20 cellular contexts compared by ENCODE assay signal in the genomic region with DNA sequence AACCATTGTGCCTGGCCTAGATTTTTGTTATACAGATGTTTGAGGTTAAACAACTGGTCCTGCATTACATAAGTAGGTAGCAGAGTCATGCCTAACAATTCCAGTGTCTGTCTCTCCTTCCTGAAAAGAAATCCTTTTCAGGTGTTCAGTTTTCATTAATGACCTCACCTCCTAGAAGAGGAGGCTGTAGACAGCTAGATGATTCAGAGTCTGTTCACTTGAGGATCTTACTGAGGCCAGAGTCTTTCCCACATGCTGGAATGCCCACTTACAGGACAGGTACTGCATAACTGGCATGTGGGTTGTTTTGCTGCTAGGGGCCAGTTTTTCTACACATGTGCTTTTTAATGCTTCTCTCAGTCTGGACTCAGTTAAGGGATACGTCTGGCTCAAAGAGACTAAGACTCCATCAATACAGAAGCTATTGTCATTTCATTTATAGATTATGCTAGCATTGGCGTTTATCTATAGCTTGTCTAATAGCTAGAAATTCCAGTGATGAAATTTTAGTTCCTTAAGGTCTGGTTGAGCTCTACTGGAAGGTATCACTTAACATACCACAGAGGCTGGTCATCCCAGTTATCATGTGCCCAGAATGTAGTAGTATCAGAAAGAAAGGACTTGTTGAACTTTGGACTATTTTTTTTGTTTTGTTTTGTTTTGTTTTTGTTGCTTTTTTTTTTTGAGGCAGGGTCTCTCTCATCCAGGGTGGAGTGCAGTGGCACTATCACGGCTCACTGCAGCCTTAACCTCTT.
DNase-seq lines count a peak whose midpoint lies in the region; ATAC-seq and TF ChIP-seq lines count a peak whose summit lies in the region.
"Had no signal": no experiment of that assay in that cellular context is flagged by ENCODE, and none has a peak within 500 bp of the region (broad histone marks: within the 10 kb centered on the region; RNA-seq: fewer than 3 reads in every experiment).

No MANE protein-coding gene starts in this region.

- H3K4me3 ChIP-seq in epithelial cell of esophagus (ENCODE audit: low read length) (no peak overlapping the region), H7 (ENCODE audit: insufficient read depth, low read depth, low read length) (no peak overlapping the region)
- H3K4me3 ChIP-seq: gastrocnemius medialis, GM23338, ovary had no signal

- ATAC-seq in GM21447 (IDR thresholded peaks at IDR 0.05; ENCODE audit: unreplicated experiment) (no peak), HG02884 (IDR thresholded peaks at IDR 0.05; ENCODE audit: unreplicated experiment) (no peak)
- ATAC-seq: activated naive CD8-positive, alpha-beta T cell treated with anti-CD3 and anti-CD28 coated beads, Interleukin-2, amount 50 U/mL, for 24 hours; activated T-helper 17 cell treated with anti-CD3 and anti-CD28 coated beads, Interleukin-2, amount 50 U/mL, for 72 hours; gastrocnemius medialis; GM23338 had no signal

- DNase-seq in EH (ENCODE audit: low read depth) = peak; percentile 59
- DNase-seq in M059J (ENCODE audit: low read depth) = peak; percentile 67
- peak; percentile 97 for DNase-seq in epithelial cell of esophagus (ENCODE audit: low read depth)
- peak; percentile 52 for DNase-seq in non-pigmented ciliary epithelial cell (ENCODE audit: low read depth)
- DNase-seq in NCI-H82 (lab: John Stamatoyannopoulos, UW) = no peak
- no peak for DNase-seq in H7
- DNase-seq: activated CD4-positive, CD25-positive, alpha-beta regulatory T cell; activated naive CD8-positive, alpha-beta T cell treated with anti-CD3 and anti-CD28 coated beads, Interleukin-2, amount 50 U/mL, for 24 hours; gastrocnemius medialis; naive B cell; NCI-H1694; NCI-H345; ovary; SHP77; stimulated activated CD4-positive, alpha-beta T cell treated with anti-CD3 and anti-CD28 coated beads, Interleukin-4, amount 100 ng/mL, for 24 hours; T-helper 2 cell had no signal

- TF ChIP-seq CTCF in epithelial cell of esophagus (IDR thresholded peaks at IDR 0.05; ENCODE audit: insufficient read depth, low read depth, low read length, missing control alignments) = no peak

- H3K36me3 ChIP-seq in H7 (replicated peaks; ENCODE audit: control insufficient read depth, insufficient read depth, low read length) = peaks cover 2% of the 10 kb centered on the region
- H3K36me3 ChIP-seq: gastrocnemius medialis, ovary had no signal

- no peaks in the 10 kb centered on the region for H3K27me3 ChIP-seq in H7 (ENCODE audit: control insufficient read depth, insufficient read depth, low read length)
- H3K27me3 ChIP-seq: gastrocnemius medialis, ovary had no signal

Comparison
In these comparisons a context has a peak if more than half of its experiments do, and no peak if none do; other contexts are left out.
1. DNase-seq: peak in EH (single experiment), M059J (single experiment), epithelial cell of esophagus (single experiment) and non-pigmented ciliary epithelial cell (single experiment); none in NCI-H82 (single experiment) and H7 (single experiment).